ENCODE assay signal across 9 cellular contexts in the genomic region with DNA sequence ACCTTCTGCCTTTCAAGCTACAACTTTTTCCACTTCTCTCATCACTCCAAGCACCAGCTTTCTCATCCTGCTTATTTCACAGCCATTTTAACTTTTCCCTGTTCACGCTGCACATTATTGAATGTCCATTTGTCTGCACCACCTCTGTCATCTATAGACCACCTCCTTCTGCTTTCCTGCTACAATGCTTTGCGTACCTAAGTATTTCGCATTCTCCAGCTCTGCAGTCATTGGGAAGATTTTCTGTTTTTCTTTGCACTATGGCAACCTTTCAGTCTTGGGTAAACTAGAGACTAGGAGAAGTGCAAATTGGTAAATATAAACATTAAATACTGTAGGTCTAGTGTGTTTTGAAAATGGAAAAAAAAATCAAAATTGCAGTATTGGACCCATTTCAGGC. TPM values are rescaled to one million over a fixed set of nuclear protein-coding genes. Genes with fewer than 3 reads are reported as not detected.
DNase-seq lines count a peak whose midpoint lies in the region; ATAC-seq, FAIRE-seq and TF ChIP-seq lines count a peak whose summit lies in the region.
"Had no signal": no experiment of that assay in that cellular context is flagged by ENCODE, and none has a peak within 500 bp of the region (broad histone marks: within the 10 kb centered on the region; RNA-seq: fewer than 3 reads in every experiment).

No MANE protein-coding gene starts in this region.

- H3K4me1 Mint-ChIP-seq in CD4-positive, alpha-beta memory T cell: peaks cover 13 to 38% (median 21%) of the 10 kb centered on the region in 4 donors

- no peak for TF ChIP-seq POLR2A in endothelial cell of umbilical vein (IDR thresholded peaks at IDR 0.05; ENCODE audit: low read depth, low read length)

- H3K27me3 ChIP-seq in CD4-positive, alpha-beta memory T cell (ENCODE audit: insufficient read depth, low read length): no peaks in the 10 kb centered on the region
- H3K27me3 ChIP-seq in endothelial cell of umbilical vein (ENCODE audit: control insufficient read depth in 2 of 2, insufficient read depth in 2 of 2, low read length in 2 of 2) (peaks cover 6 to 8% of the 10 kb centered on the region in 2 experiments), pancreas (no peaks in the 10 kb centered on the region)

- BruUV-seq in endothelial cell of umbilical vein (replicated peaks; lab: Mats Ljungman, UMichigan): no TSS peak

- H3K79me2 ChIP-seq in endothelial cell of umbilical vein (ENCODE audit: control insufficient read depth, insufficient read depth, low read length): no peaks in the 10 kb centered on the region

- peak overlapping the region; percentile 92 for H2AFZ ChIP-seq in endothelial cell of umbilical vein (ENCODE audit: low read depth, low read length)

- no peaks in the 10 kb centered on the region for H4K20me1 ChIP-seq in endothelial cell of umbilical vein (replicated peaks; ENCODE audit: control insufficient read depth, extremely low read depth, insufficient read depth, low read length)

- peaks cover 17 to 35% of the 10 kb centered on the region in 2 donors for H3K36me3 Mint-ChIP-seq in CD4-positive, alpha-beta memory T cell

- H3K9me3 ChIP-seq in CD4-positive, alpha-beta memory T cell (ENCODE audit: control insufficient read depth in 1 of 2, low read length in 2 of 2): no peaks in the 10 kb centered on the region
- no peaks in the 10 kb centered on the region for H3K9me3 ChIP-seq in endothelial cell of umbilical vein (replicated peaks; ENCODE audit: control insufficient read depth, insufficient read depth, low read length)
- H3K9me3 ChIP-seq in pancreas: no peaks in the 10 kb centered on the region

- no peak overlapping the region for H3K9ac ChIP-seq in endothelial cell of umbilical vein (replicated peaks; ENCODE audit: extremely low read depth, insufficient read depth, low read length)
- H3K9ac ChIP-seq: KMS-11 had no signal

- CTCF ChIA-PET in CD4-positive, alpha-beta memory T cell (lab: Charles Lee; ENCODE audit: partially characterized antibody): no interaction called here
- CTCF ChIA-PET in endothelial cell of umbilical vein (lab: Charles Lee): no interaction called here

- H3K27me3 Mint-ChIP-seq in CD4-positive, alpha-beta memory T cell: no peaks in the 10 kb centered on the region

- H3K36me3 ChIP-seq in CD4-positive, alpha-beta memory T cell (ENCODE audit: insufficient read depth, low read length): peaks cover 17% of the 10 kb centered on the region
- H3K36me3 ChIP-seq in endothelial cell of umbilical vein (ENCODE audit: control insufficient read depth in 2 of 2, extremely low read depth in 1 of 2, insufficient read depth in 2 of 2, low read length in 2 of 2) (no peaks in the 10 kb centered on the region), pancreas (peaks cover 0 to 5% (median 0%) of the 10 kb centered on the region in 3 donors)

- peak overlapping the region; percentile 93 to 98 (median 97) for H3K27ac Mint-ChIP-seq in CD4-positive, alpha-beta memory T cell

- H3K9me3 Mint-ChIP-seq in CD4-positive, alpha-beta memory T cell: no peaks in the 10 kb centered on the region

- peak overlapping the region in 1 of 2 donors; percentile 34 for H3K4me3 ChIP-seq in CD4-positive, alpha-beta memory T cell (ENCODE audit: low read length in 2 of 2)
- H3K4me3 ChIP-seq in endothelial cell of umbilical vein (replicated peaks in 1 of 3; ENCODE audit: insufficient read depth in 1 of 3, low read depth in 1 of 3, low read length in 3 of 3) (peak overlapping the region in 1 of 3 experiments; percentile 79), pancreas (peak overlapping the region; percentile 38 to 85 (median 62))

- peak overlapping the region; percentile 74 for H3K27ac ChIP-seq in CD4-positive, alpha-beta memory T cell (ENCODE audit: low read depth, low read length)
- H3K27ac ChIP-seq in endothelial cell of umbilical vein (ENCODE audit: insufficient read depth, low read depth, low read length): no peak overlapping the region
- peak overlapping the region in 3 of 4 donors; percentile 41 to 61 (median 53) for H3K27ac ChIP-seq in pancreas

- H3K9me1 ChIP-seq in endothelial cell of umbilical vein (replicated peaks; ENCODE audit: control insufficient read depth, extremely low read depth, insufficient read depth, low read length): no peaks in the 10 kb centered on the region

- DNase-seq in CD4-positive, alpha-beta memory T cell: no peak
- DNase-seq in NCI-H748 treated with DMSO at 0.1 percent for 48 hours (lab: John Stamatoyannopoulos, UW): peak; percentile 99
- no peak for DNase-seq in endothelial cell of umbilical vein (ENCODE audit: low read depth, low spot score)
- no peak for DNase-seq in pancreas
- DNase-seq in DMS114 treated with DMSO at 0.1 percent for 48 hours (lab: John Stamatoyannopoulos, UW; ENCODE audit: unreplicated experiment): no peak
- no peak for DNase-seq in NCI-H82 (lab: John Stamatoyannopoulos, UW)
- no peak for DNase-seq in occipital lobe (lab: John Stamatoyannopoulos, UW)

- 32 to 34% methylated on average over 3 of the region's 3 CpGs for WGBS in pancreas, 2 donors

- peak overlapping the region; percentile 90 for H3K4me2 ChIP-seq in endothelial cell of umbilical vein (ENCODE audit: insufficient read depth, low read length)

- TF ChIP-seq CTCF in endothelial cell of umbilical vein (IDR thresholded peaks at IDR 0.05; ENCODE audit: extremely low read depth in 1 of 2, insufficient read depth in 1 of 2, low read depth in 1 of 2, low read length in 2 of 2) (no peak), pancreas (IDR thresholded peaks at IDR 0.05) (no peak)

- intact Hi-C loops in CD4-positive, alpha-beta memory T cell (cut with micrococcal nuclease): loop anchor here (1.0 to 5.0 kb wide), 4 partner anchors 218 to 708 kb away; a partner anchor contains a TSS
- intact Hi-C loops in endothelial cell of umbilical vein (cut with micrococcal nuclease) (loop anchor here (1.0 to 2.0 kb wide), 5 partner anchors 59 to 291 kb away; a partner anchor contains a TSS), pancreas (cut with DNase I) (no loop called here)

- ATAC-seq in pancreas (no peak), GM18867 (IDR thresholded peaks at IDR 0.05; ENCODE audit: unreplicated experiment) (no peak)

- peaks cover 16% of the 10 kb centered on the region for H3K4me1 ChIP-seq in CD4-positive, alpha-beta memory T cell (ENCODE audit: insufficient read depth, low read length)
- peaks cover 7% of the 10 kb centered on the region for H3K4me1 ChIP-seq in endothelial cell of umbilical vein (ENCODE audit: control insufficient read depth, extremely low read depth, insufficient read depth, low read length)
- H3K4me1 ChIP-seq in pancreas: peaks cover 3 to 11% (median 3%) of the 10 kb centered on the region in 3 donors

- POLR2A ChIA-PET in CD4-positive, alpha-beta memory T cell (lab: Charles Lee; ENCODE audit: partially characterized antibody): interaction anchor here (2.0 kb wide), 1 partner anchor 130 kb away, joined by 6 read pairs; no protein-coding TSS in a partner anchor
- POLR2A ChIA-PET in endothelial cell of umbilical vein (lab: Charles Lee): no interaction called here

- H3K4me3 Mint-ChIP-seq in CD4-positive, alpha-beta memory T cell: peak overlapping the region; percentile 84 to 94 (median 86)

- dilution Hi-C loops in endothelial cell of umbilical vein (cut with MboI; ENCODE audit: extremely low pct_ligation_motif_present, low sequenced_read_pairs): no loop called here

- no peak for FAIRE-seq in endothelial cell of umbilical vein (lab: Jason Lieb, UNC)
- no peak for FAIRE-seq in pancreas (lab: Jason Lieb, UNC)

TF ChIP-seq in endothelial cell of umbilical vein, 7 proteins besides CTCF, POLR2A, EP300 and RAD21 (continues in another document):
- TF ChIP-seq MYC (IDR thresholded peaks at IDR 0.05; ENCODE audit: low read depth, low read length): no peak

RNA-seq across cellular contexts. Expression of a gene that starts 0.8 kb away (rescaled TPM):
- total RNA-seq in CD4-positive, alpha-beta memory T cell: 1 to 10 TPM; 7.0 to 7.1 TPM
- 1 to 10 TPM; 2.5 to 3.4 TPM for polyA plus RNA-seq in CD4-positive, alpha-beta memory T cell
- total RNA-seq in endothelial cell of umbilical vein: 1.5 and 2.9 TPM in 2 replicates
- polyA plus RNA-seq in endothelial cell of umbilical vein: 0.16 and 0.19 TPM in 2 replicates
- polyA plus RNA-seq in endothelial cell of umbilical vein (2011; cell fraction: cytosol; rRNA removed): 0.14 and 0.23 TPM in 2 replicates
- polyA plus RNA-seq in endothelial cell of umbilical vein (2011; cell fraction: nucleus; rRNA removed): 1.1 and 1.8 TPM in 2 replicates
- polyA plus RNA-seq in endothelial cell of umbilical vein (2012): 0.50 TPM in 2 replicates
- polyA minus RNA-seq in endothelial cell of umbilical vein: 1.1 and 1.6 TPM in 2 replicates
- polyA minus RNA-seq in endothelial cell of umbilical vein (2011; cell fraction: cytosol; rRNA and poly(A)+ RNA removed): not detected
- polyA minus RNA-seq in endothelial cell of umbilical vein (2011; cell fraction: nucleus; rRNA and poly(A)+ RNA removed): 2.5 and 4.0 TPM in 2 replicates
- total RNA-seq in pancreas: 1 to 10 TPM; 2.0 to 5.6 (median 3.2) TPM
- polyA plus RNA-seq in pancreas: 1 to 10 TPM; 2.2 to 3.5 TPM
- 15.4 TPM for total RNA-seq in occipital lobe

RNA-seq across cellular contexts. Expression of a gene that starts 7.6 kb away (rescaled TPM):
- 10 to 100 TPM; 61.1 to 65.2 TPM for total RNA-seq in CD4-positive, alpha-beta memory T cell
- 100 to 1,000 TPM; 111 to 159 TPM for polyA plus RNA-seq in CD4-positive, alpha-beta memory T cell
- total RNA-seq in endothelial cell of umbilical vein (29.9 and 32.6 TPM in 2 replicates), pancreas (10 to 100 TPM; 25.5 to 40.7 (median 34.4) TPM), occipital lobe (16.7 TPM)
- polyA plus RNA-seq in endothelial cell of umbilical vein (31.7 and 51.3 TPM in 2 replicates), pancreas (10 to 100 TPM; 54.9 to 62.3 TPM)
- polyA plus RNA-seq in endothelial cell of umbilical vein (2011; cell fraction: cytosol; rRNA removed): 30.8 and 42.8 TPM in 2 replicates
- polyA plus RNA-seq in endothelial cell of umbilical vein (2011; cell fraction: nucleus; rRNA removed): 20.2 and 20.3 TPM in 2 replicates
- 30.4 and 35.1 TPM in 2 replicates for polyA plus RNA-seq in endothelial cell of umbilical vein (2012)
- 7.4 and 11.7 TPM in 2 replicates for polyA minus RNA-seq in endothelial cell of umbilical vein
- polyA minus RNA-seq in endothelial cell of umbilical vein (2011; cell fraction: cytosol; rRNA and poly(A)+ RNA removed): 18.4 TPM
- polyA minus RNA-seq in endothelial cell of umbilical vein (2011; cell fraction: nucleus; rRNA and poly(A)+ RNA removed): 8.8 and 10.9 TPM in 2 replicates

RNA-seq across cellular contexts. Expression of a gene that starts 8.1 kb away (rescaled TPM):
- total RNA-seq in CD4-positive, alpha-beta memory T cell: 1 to 10 TPM in 1 of 2 experiments, under 1 TPM in 1; 0.58 to 1.3 TPM
- 1 to 10 TPM in 1 of 2 donors, under 1 TPM in 1; 0.28 to 3.2 TPM for polyA plus RNA-seq in CD4-positive, alpha-beta memory T cell
- total RNA-seq in endothelial cell of umbilical vein (0.33 TPM in 1 of 2 replicates, not detected in the other), pancreas (1 to 10 TPM; 1.0 to 2.8 (median 1.7) TPM), occipital lobe (not detected)
- polyA plus RNA-seq in endothelial cell of umbilical vein (0.40 and 0.94 TPM in 2 replicates), pancreas (1 to 10 TPM; 1.1 to 1.7 TPM)
- 0.47 and 0.83 TPM in 2 replicates for polyA plus RNA-seq in endothelial cell of umbilical vein (2011; cell fraction: cytosol; rRNA removed)
- 0.29 and 0.38 TPM in 2 replicates for polyA plus RNA-seq in endothelial cell of umbilical vein (2011; cell fraction: nucleus; rRNA removed)
- 0.19 TPM in 1 of 2 replicates, not detected in the other for polyA plus RNA-seq in endothelial cell of umbilical vein (2012)
- 0.89 and 1.3 TPM in 2 replicates for polyA minus RNA-seq in endothelial cell of umbilical vein
- polyA minus RNA-seq in endothelial cell of umbilical vein (2011; cell fraction: cytosol; rRNA and poly(A)+ RNA removed): not detected
- polyA minus RNA-seq in endothelial cell of umbilical vein (2011; cell fraction: nucleus; rRNA and poly(A)+ RNA removed): 0.29 TPM in 2 replicates

Comparison
In these comparisons a context has a peak if more than half of its experiments do, and no peak if none do; other contexts are left out.
1. intact Hi-C loops: an anchor here in CD4-positive, alpha-beta memory T cell (1.0 to 5.0 kb wide) and endothelial cell of umbilical vein (1.0 to 2.0 kb wide); none called in pancreas.